ENCODE assay signal across 9 cellular contexts in the genomic region with DNA sequence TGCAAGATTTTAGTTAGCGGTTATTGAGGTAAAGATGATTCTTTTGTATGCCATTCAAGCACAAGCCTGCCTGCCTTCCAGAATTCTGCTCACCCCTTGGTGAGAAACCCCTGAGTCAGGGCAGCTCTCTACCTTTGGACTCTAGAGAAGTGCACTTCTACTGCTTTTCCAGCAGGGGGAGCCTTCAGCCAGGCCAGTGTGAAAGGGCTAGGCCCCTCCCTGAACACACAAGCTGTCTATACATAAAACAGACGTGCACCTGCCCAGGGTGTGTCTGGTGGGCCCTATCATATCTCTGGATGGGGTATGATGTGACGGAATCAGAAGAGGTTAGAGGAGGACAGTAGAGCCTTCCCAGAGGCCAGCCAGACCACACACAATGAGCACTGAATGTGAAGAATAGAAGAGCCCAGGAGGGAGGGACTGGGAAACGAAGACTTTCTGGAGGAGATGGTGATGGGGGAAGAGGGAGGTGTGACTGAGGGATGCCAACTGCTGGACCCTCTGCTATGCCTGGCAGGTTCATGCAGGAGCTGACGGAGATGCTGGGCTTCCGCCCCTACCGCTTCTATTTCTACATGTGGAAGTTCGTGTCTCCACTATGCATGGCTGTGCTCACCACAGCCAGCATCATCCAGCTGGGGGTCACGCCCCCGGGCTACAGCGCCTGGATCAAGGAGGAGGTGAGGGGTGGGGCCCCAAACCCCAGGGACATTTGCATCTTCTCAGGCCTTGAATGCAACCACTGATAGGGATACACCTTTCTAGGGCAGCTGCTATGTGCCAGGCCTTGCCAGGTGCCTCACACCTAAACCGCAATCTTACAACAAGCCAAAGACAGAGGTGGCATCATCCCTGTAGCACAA. TPM values are rescaled to one million over a fixed set of nuclear protein-coding genes. Genes with fewer than 3 reads are reported as not detected.
A peak's percentile ranks its signal among the peaks of the same experiment; 100 is the strongest.
DNase-seq lines count a peak whose midpoint lies in the region; ATAC-seq and TF ChIP-seq lines count a peak whose summit lies in the region.
"Had no signal": no experiment of that assay in that cellular context is flagged by ENCODE, and none has a peak within 500 bp of the region (broad histone marks: within the 10 kb centered on the region; RNA-seq: fewer than 3 reads in every experiment).

No MANE protein-coding gene starts in this region.

- ATAC-seq in GM21723 (IDR thresholded peaks at IDR 0.05; ENCODE audit: unreplicated experiment) (peak; percentile 78), body of pancreas (peak; percentile 81), HG03460 (IDR thresholded peaks at IDR 0.05; ENCODE audit: unreplicated experiment) (no peak)

- DNase-seq in D341Med (ENCODE audit: low spot score) (peak; percentile 81), NCI-H128 (lab: John Stamatoyannopoulos, UW; ENCODE audit: unreplicated experiment) (peak; percentile 19), T-helper 1 cell (peak in 4 of 5 donors; percentile 40 to 45 (median 42)), body of pancreas (peak; percentile 28 to 47 (median 38)), kidney epithelial cell (ENCODE audit: low read depth) (no peak)
- peak; percentile 41 for DNase-seq in stimulated activated CD8-positive, alpha-beta memory T cell treated with anti-CD3 and anti-CD28 coated beads, Interleukin-12 subunit alpha, Interleukin-12 subunit beta, amount 100 ng/mL, for 1 hour (ENCODE audit: low read depth)

- H3K4me1 ChIP-seq in body of pancreas: no peaks in the 10 kb centered on the region

- no peaks in the 10 kb centered on the region for H3K9me3 ChIP-seq in body of pancreas

- H3K27me3 ChIP-seq in body of pancreas (no peaks in the 10 kb centered on the region), kidney epithelial cell (ENCODE audit: control insufficient read depth, insufficient read depth, low read length) (peaks cover 10% of the 10 kb centered on the region)

- peak; percentile 72 to 89 (median 78) for TF ChIP-seq CTCF in body of pancreas (IDR thresholded peaks at IDR 0.05)
- TF ChIP-seq CTCF in kidney epithelial cell (IDR thresholded peaks at IDR 0.05; ENCODE audit: insufficient read depth, low read length, poor library complexity, severe bottlenecking): peak; percentile 97

- intact Hi-C loops in body of pancreas (cut with DNase I): loop anchor here (5.0 kb wide), 1 partner anchor 265 kb away; no protein-coding TSS in a partner anchor

- H3K27ac ChIP-seq in body of pancreas: no peak overlapping the region
- H3K27ac ChIP-seq: SK-N-MC had no signal

- WGBS in body of pancreas, 2 donors: 42 to 46% methylated on average over 11 to 12 of the region's 12 CpGs

- no peak for TF ChIP-seq POLR2A in body of pancreas (IDR thresholded peaks at IDR 0.05)

- H3K36me3 ChIP-seq in body of pancreas (replicated peaks in 1 of 2; ENCODE audit: insufficient read depth in 1 of 2, low read depth in 2 of 2): no peaks in the 10 kb centered on the region
- no peaks in the 10 kb centered on the region for H3K36me3 ChIP-seq in kidney epithelial cell (ENCODE audit: control insufficient read depth, insufficient read depth, low read length)

- H3K4me3 ChIP-seq in body of pancreas (no peak overlapping the region), kidney epithelial cell (ENCODE audit: low read depth, low read length) (no peak overlapping the region)
- H3K4me3 ChIP-seq: SK-N-MC had no signal

RNA-seq across cellular contexts. Expression of a gene that starts 13.0 kb away (rescaled TPM):
- total RNA-seq in body of pancreas (10 to 100 TPM in 1 of 2 donors, 1 to 10 TPM in 1; 8.6 to 12.7 TPM), kidney epithelial cell (1.8 and 2.3 TPM in 2 replicates)

RNA-seq across cellular contexts. Expression of a gene that starts 46.9 kb away (rescaled TPM):
- under 1 TPM; 0.52 to 0.99 TPM for total RNA-seq in body of pancreas
- 0.42 and 0.75 TPM in 2 replicates for total RNA-seq in kidney epithelial cell
